In the genomic region with DNA sequence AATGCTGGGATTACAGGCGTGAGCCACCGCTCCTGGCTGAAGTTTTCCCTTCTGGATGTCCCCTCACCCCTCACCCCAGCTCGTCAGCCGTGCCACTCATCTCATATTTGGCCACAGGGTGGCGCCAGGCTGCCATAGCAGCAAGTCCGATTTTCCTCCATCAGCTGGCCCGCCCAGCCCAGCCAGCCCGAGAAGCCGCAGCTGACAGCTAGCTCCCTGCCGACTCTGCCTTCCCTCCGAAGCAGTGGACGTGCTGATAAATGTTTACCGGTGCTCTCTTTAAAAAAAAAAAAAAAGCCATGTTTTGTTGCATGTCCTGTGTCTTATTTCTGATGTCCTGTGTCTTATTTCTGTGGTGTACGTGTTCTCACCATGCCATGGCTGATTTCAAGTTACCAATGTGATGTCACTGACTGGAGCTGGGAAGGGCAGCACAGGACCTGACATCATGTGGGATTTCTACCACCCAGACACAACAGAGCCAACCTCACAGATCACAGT, we compare ENCODE assay signal across 8 cellular contexts. TPM values are rescaled to one million over a fixed set of nuclear protein-coding genes. Genes with fewer than 3 reads are reported as not detected.
DNase-seq lines count a peak whose midpoint lies in the region; ATAC-seq, FAIRE-seq and TF ChIP-seq lines count a peak whose summit lies in the region.

No MANE protein-coding gene starts in this region.

- WGBS in endodermal cell (ENCODE audit: insufficient coverage in 1 of 2, insufficient read length in 1 of 2), 2 experiments = 32 to 35% methylated on average over 14 of the region's 14 CpGs

- no peak overlapping the region for H3K4me3 Mint-ChIP-seq in endodermal cell

- ATAC-seq in HG03442 (IDR thresholded peaks at IDR 0.05; ENCODE audit: unreplicated experiment) = peak; percentile 68
- peak; percentile 68 for ATAC-seq in mucosa of descending colon

- H3K27me3 ChIP-seq in A673 (replicated peaks; ENCODE audit: insufficient read depth, low read depth, low read length, poor library complexity) (no peaks in the 10 kb centered on the region), endodermal cell (ENCODE audit: control insufficient read depth, insufficient read depth, low read length, poor library complexity, severe bottlenecking) (no peaks in the 10 kb centered on the region)

- H3K4me1 ChIP-seq in A673 (ENCODE audit: insufficient read depth, low read length, poor library complexity, severe bottlenecking) (peaks cover 26% of the 10 kb centered on the region), endodermal cell (ENCODE audit: control insufficient read depth, insufficient read depth, low read length) (no peaks in the 10 kb centered on the region), mucosa of descending colon (ENCODE audit: low read depth) (peaks cover 29% of the 10 kb centered on the region)

- peak overlapping the region; percentile 55 for H3K27ac Mint-ChIP-seq in endodermal cell

- DNase-seq in A673 (ENCODE audit: low spot score) = peak; percentile 92
- peak; percentile 72 for DNase-seq in GM18507 (ENCODE audit: extremely low spot score, insufficient read length, low read depth)
- DNase-seq in NOMO-1 treated with dmso at 0.1 percent for 144 hours (lab: John Stamatoyannopoulos, UW; ENCODE audit: unreplicated experiment) = peak; percentile 63
- peak; percentile 46 for DNase-seq in activated CD8-positive, alpha-beta memory T cell treated with anti-CD3 and anti-CD28 coated beads, Interleukin-2, amount 50 U/mL, for 1 hour (ENCODE audit: extremely low read depth)
- DNase-seq in endodermal cell = peak; percentile 98
- peak; percentile 91 to 95 (median 91) for DNase-seq in mucosa of descending colon
- peak; percentile 66 to 76 for DNase-seq in stimulated activated CD8-positive, alpha-beta memory T cell treated with anti-CD3 and anti-CD28 coated beads, Interleukin-2, amount 100 ng/mL, for 48 hours (ENCODE audit: low read depth in 2 of 2)

- H3K36me3 ChIP-seq in A673 (ENCODE audit: insufficient read depth, low read length, poor library complexity, severe bottlenecking) = peaks cover 6% of the 10 kb centered on the region
- H3K36me3 ChIP-seq in endodermal cell (ENCODE audit: control insufficient read depth, insufficient read depth, low read length) = peaks cover 30% of the 10 kb centered on the region
- H3K36me3 ChIP-seq in mucosa of descending colon (ENCODE audit: low read depth) = no peaks in the 10 kb centered on the region

- no peaks in the 10 kb centered on the region for H3K9me3 Mint-ChIP-seq in endodermal cell

- H3K9ac ChIP-seq in endodermal cell (ENCODE audit: extremely low read depth, low read length, poor library complexity, severe bottlenecking) = no peak overlapping the region

- CTCF ChIA-PET in A673 (lab: Charles Lee) = interaction anchor here (0.5 to 3.3 kb wide), 17 partner anchors 49 to 759 kb away, joined by 3 to 70 read pairs (median 4); a partner anchor contains a TSS

- H3K27ac ChIP-seq in A673 (ENCODE audit: low read depth, low read length, poor library complexity, severe bottlenecking) (no peak overlapping the region), endodermal cell (ENCODE audit: low read depth, low read length) (no peak overlapping the region)

- intact Hi-C loops in A673 (cut with micrococcal nuclease; ENCODE audit: unreplicated experiment) = loop anchor here (1.0 to 5.0 kb wide), 3 partner anchors 107 to 468 kb away; no protein-coding TSS in a partner anchor
- intact Hi-C loops in mucosa of descending colon (cut with DNase I, micrococcal nuclease) = loop anchor here (5.0 kb wide), 2 partner anchors 108 to 113 kb away; no protein-coding TSS in a partner anchor

- peaks cover 15% of the 10 kb centered on the region for H3K4me1 Mint-ChIP-seq in endodermal cell

- POLR2A ChIA-PET in A673 (lab: Charles Lee; ENCODE audit: low non-redundant PET) = interaction anchor here (0.6 kb wide), 1 partner anchor 53 kb away, joined by 5 read pairs; no protein-coding TSS in a partner anchor

- peak; percentile 88 for TF ChIP-seq CTCF in A673 (conservative IDR thresholded peaks at IDR 0.05; ENCODE audit: low read depth, low read length)
- TF ChIP-seq CTCF in endodermal cell (conservative IDR thresholded peaks at IDR 0.05) = peak; percentile 91
- TF ChIP-seq CTCF in mucosa of descending colon (IDR thresholded peaks at IDR 0.05) = peak; percentile 74

- no TSS peak for BruUV-seq in A673 (replicated peaks; lab: Mats Ljungman, UMichigan)

- H3K9me3 ChIP-seq in A673 (ENCODE audit: low read depth, low read length, poor library complexity, severe bottlenecking) (no peaks in the 10 kb centered on the region), endodermal cell (ENCODE audit: control insufficient read depth, low read length) (no peaks in the 10 kb centered on the region), mucosa of descending colon (no peaks in the 10 kb centered on the region)

- peak; percentile 82 for FAIRE-seq in GM18507 (lab: Jason Lieb, UNC)

- H3K36me3 Mint-ChIP-seq in endodermal cell (ENCODE audit: low read depth) = peaks cover 22% of the 10 kb centered on the region

- no peaks in the 10 kb centered on the region for H3K27me3 Mint-ChIP-seq in endodermal cell (ENCODE audit: insufficient read depth)

- H3K4me3 ChIP-seq in A673 (ENCODE audit: low read depth, low read length, poor library complexity, severe bottlenecking) (no peak overlapping the region), endodermal cell (ENCODE audit: low read length) (no peak overlapping the region), mucosa of descending colon (no peak overlapping the region)

RNA-seq across cellular contexts. Expression of a gene that starts 58.3 kb away (rescaled TPM):
- total RNA-seq in A673 (2021) = 81.2 and 94.1 TPM in 2 replicates
- 10 to 100 TPM; 62.9 to 64.4 TPM for total RNA-seq in endodermal cell
- 85.4 TPM for polyA plus RNA-seq in endodermal cell (2013, experiment 1 of 2)
- polyA plus RNA-seq in endodermal cell (2013, experiment 2 of 2) = 81.5 TPM
- total RNA-seq in mucosa of descending colon = 10 to 100 TPM; 33.5 to 48.0 (median 35.9) TPM

Comparison
In these comparisons a context has a peak if more than half of its experiments do, and no peak if none do; other contexts are left out.
1. DNase-seq: peak in every context shown above with its lines; median percentile 98 in endodermal cell; 92 in A673; 91 in mucosa of descending colon; 72 in GM18507; 71 in stimulated activated CD8-positive, alpha-beta memory T cell treated with anti-CD3 and anti-CD28 coated beads, Interleukin-2, amount 100 ng/mL, for 48 hours; 63 in NOMO-1 treated with dmso at 0.1 percent for 144 hours; 46 in activated CD8-positive, alpha-beta memory T cell treated with anti-CD3 and anti-CD28 coated beads, Interleukin-2, amount 50 U/mL, for 1 hour.